Comparison of ENCODE assay signal across 20 cellular contexts in genomic region chr20:61256365-61256764, GRCh38. TPM values are rescaled to one million over a fixed set of nuclear protein-coding genes. Genes with fewer than 3 reads are reported as not detected.
DNase-seq lines count a peak whose midpoint lies in the region; ATAC-seq, FAIRE-seq and TF ChIP-seq lines count a peak whose summit lies in the region.
"Had no signal": no experiment of that assay in that cellular context is flagged by ENCODE, and none has a peak within 500 bp of the region (broad histone marks: within the 10 kb centered on the region; RNA-seq: fewer than 3 reads in every experiment).

No MANE protein-coding gene starts in this region.

- intact Hi-C loops in HepG2 (cut with micrococcal nuclease; ENCODE audit: unreplicated experiment) (no loop called here), right lobe of liver (cut with DNase I) (no loop called here)

- CTCF ChIA-PET in HepG2 (lab: Yijun Ruan, JAX; ENCODE audit: low intra/inter-chr PET ratio, low total read pairs) = no interaction called here

- H3F3A ChIP-seq in Loucy (ENCODE audit: low read depth) = no peaks in the 10 kb centered on the region

- no peak for TF ChIP-seq POLR2A in HepG2 (IDR thresholded peaks at IDR 0.05; ENCODE audit: insufficient read depth in 1 of 2, low read depth in 2 of 2, low read length in 2 of 2)
- TF ChIP-seq POLR2A in right lobe of liver (IDR thresholded peaks at IDR 0.05) = no peak

- no peaks in the 10 kb centered on the region for H3K9me3 Mint-ChIP-seq in effector memory CD8-positive, alpha-beta T cell
- H3K9me3 Mint-ChIP-seq: CD4-positive, alpha-beta T cell; GM23338 had no signal

- BruUV-seq in HepG2 (replicated peaks; lab: Mats Ljungman, UMichigan) = no TSS peak

- H3K4me1 ChIP-seq in HepG2 (ENCODE audit: insufficient read depth, low read length) (no peaks in the 10 kb centered on the region), right lobe of liver (peaks cover 0 to 11% (median 0%) of the 10 kb centered on the region in 4 donors), Loucy (ENCODE audit: insufficient read depth, low read length, poor library complexity, severe bottlenecking) (peaks cover 10% of the 10 kb centered on the region), keratinocyte (ENCODE audit: control insufficient read depth, extremely low read depth, insufficient read depth, low read length) (peaks cover 30% of the 10 kb centered on the region)

- H3K9me1 ChIP-seq in keratinocyte (ENCODE audit: control insufficient read depth, extremely low read depth, insufficient read depth, low read length) = no peaks in the 10 kb centered on the region

- no peak overlapping the region for H3K9ac ChIP-seq in HepG2 (ENCODE audit: insufficient read depth, low read depth, low read length)
- peak overlapping the region; percentile 2 for H3K9ac ChIP-seq in Loucy (ENCODE audit: low read depth, low read length, poor library complexity, severe bottlenecking)
- H3K9ac ChIP-seq in keratinocyte (ENCODE audit: control insufficient read depth, extremely low read depth, insufficient read depth, low read length) = no peak overlapping the region

- no peaks in the 10 kb centered on the region for H3K79me2 ChIP-seq in HepG2 (ENCODE audit: insufficient read depth, low read length)
- no peaks in the 10 kb centered on the region for H3K79me2 ChIP-seq in Loucy (ENCODE audit: insufficient read depth, low read length)
- H3K79me2 ChIP-seq in keratinocyte (ENCODE audit: control insufficient read depth, insufficient read depth, low read length) = peaks cover 37% of the 10 kb centered on the region

- peaks cover 14 to 51% of the 10 kb centered on the region in 2 experiments for H3K27me3 ChIP-seq in HepG2 (ENCODE audit: control insufficient read depth in 1 of 2, insufficient read depth in 2 of 2, low read length in 2 of 2)
- no peaks in the 10 kb centered on the region for H3K27me3 ChIP-seq in right lobe of liver
- H3K27me3 ChIP-seq in Loucy (ENCODE audit: insufficient read depth, low read length, poor library complexity, severe bottlenecking) = no peaks in the 10 kb centered on the region
- H3K27me3 ChIP-seq in keratinocyte (ENCODE audit: control insufficient read depth, extremely low read depth, insufficient read depth, low read length) = peaks cover 3% of the 10 kb centered on the region

- ATAC-seq in HepG2 (peak; percentile 14; the same call in 1 of the 3 replicates), right lobe of liver (no peak)
- no peak for ATAC-seq in effector memory CD8-positive, alpha-beta T cell (replicated peaks)
- ATAC-seq: GM23338 had no signal

- H2AFZ ChIP-seq in HepG2 (ENCODE audit: low read length) (no peak overlapping the region), Loucy (ENCODE audit: low read length) (peak overlapping the region; percentile 84), keratinocyte (ENCODE audit: control insufficient read depth, low read length) (no peak overlapping the region)
- H2AFZ ChIP-seq: GM23338 had no signal

- TF ChIP-seq RAD21 in HepG2 (CRISPR knock-in tag; IDR thresholded peaks at IDR 0.05) = no peak

- in situ Hi-C loops in HepG2 (cut with HindIII; ENCODE audit: extremely low pct_ligation_motif_present, low pct_unique_long_range_greater_than_20kb) = no loop called here

- dilution Hi-C loops in keratinocyte (cut with MboI; ENCODE audit: extremely low pct_ligation_motif_present, low sequenced_read_pairs) = no loop called here

- TF ChIP-seq EP300 in HepG2 (IDR thresholded peaks at IDR 0.05; ENCODE audit: low read depth in 2 of 2, low read length in 2 of 2) = no peak
- TF ChIP-seq EP300 in HepG2 (CRISPR knock-in tag; IDR thresholded peaks at IDR 0.05; ENCODE audit: borderline replicate concordance) = no peak

- WGBS in HepG2 (ENCODE audit: low lambda C conversion rate) = 22% methylated on average over 5 of the region's 9 CpGs
- WGBS in right lobe of liver (ENCODE audit: insufficient coverage, low coverage, low lambda C conversion rate, missing lambda C conversion rate) = 83% methylated on average over 2 of the region's 9 CpGs

- no peak for TF ChIP-seq CTCF in HepG2 (CRISPR knock-in tag; IDR thresholded peaks at IDR 0.05)
- TF ChIP-seq CTCF in right lobe of liver (IDR thresholded peaks at IDR 0.05) = no peak
- no peak for TF ChIP-seq CTCF in Loucy (conservative IDR thresholded peaks at IDR 0.05; ENCODE audit: low read length)
- TF ChIP-seq CTCF in keratinocyte (optimal IDR thresholded peaks at IDR 0.05 in 1 of 3, IDR thresholded peaks at IDR 0.05 in 1 of 3, conservative IDR thresholded peaks at IDR 0.05 in 1 of 3; ENCODE audit: extremely low read depth in 1 of 3, insufficient read depth in 2 of 3, low read length in 3 of 3) = no peak

- no peak for DNase-seq in HepG2 (ENCODE audit: low spot score)
- DNase-seq in right lobe of liver = no peak
- no peak for DNase-seq in keratinocyte (ENCODE audit: low read depth, low spot score)
- no peak for DNase-seq in superior temporal gyrus (ENCODE audit: extremely low spot score)
- DNase-seq in OCI-M2 (lab: John Stamatoyannopoulos, UW; ENCODE audit: unreplicated experiment) = no peak
- DNase-seq in effector memory CD8-positive, alpha-beta T cell = no peak
- no peak for DNase-seq in SKM-1 (lab: John Stamatoyannopoulos, UW; ENCODE audit: unreplicated experiment)
- DNase-seq: 8988T; AML-193; C1 segment of cervical spinal cord; Calu3; CD4-positive, alpha-beta T cell; DMS 273 treated with DMSO at 0.1 percent for 48 hours; EL; H9 had no signal

- H3K4me3 ChIP-seq in HepG2 (replicated peaks in 1 of 3; ENCODE audit: insufficient read depth in 1 of 3, low read depth in 2 of 3, low read length in 3 of 3) = no peak overlapping the region
- no peak overlapping the region for H3K4me3 ChIP-seq in right lobe of liver
- H3K4me3 ChIP-seq in Loucy (ENCODE audit: low read length, poor library complexity, severe bottlenecking) = no peak overlapping the region
- no peak overlapping the region for H3K4me3 ChIP-seq in keratinocyte (ENCODE audit: control insufficient read depth in 2 of 3, extremely low read depth in 1 of 3, insufficient read depth in 2 of 3, low read depth in 1 of 3, low read length in 3 of 3)
- H3K4me3 ChIP-seq: GM23338 had no signal

- no peak overlapping the region for H3K27ac Mint-ChIP-seq in effector memory CD8-positive, alpha-beta T cell
- H3K27ac Mint-ChIP-seq: CD4-positive, alpha-beta T cell; GM23338; H9 had no signal

- H3K4me2 ChIP-seq in HepG2 (ENCODE audit: low read depth, low read length) (no peak overlapping the region), Loucy (ENCODE audit: low read depth, low read length, poor library complexity, severe bottlenecking) (peak overlapping the region; percentile 42), keratinocyte (ENCODE audit: control insufficient read depth, extremely low read depth, insufficient read depth, low read depth, low read length) (peak overlapping the region; percentile 83)
- H3K4me2 ChIP-seq: GM23338 had no signal

- FAIRE-seq in HepG2 (lab: Jason Lieb, UNC) (no peak), keratinocyte (lab: Jason Lieb, UNC) (peak; percentile 34)
- FAIRE-seq: G401.6, GM12891 had no signal

- H3K36me3 Mint-ChIP-seq in effector memory CD8-positive, alpha-beta T cell (ENCODE audit: insufficient read depth) = no peaks in the 10 kb centered on the region

- no peaks in the 10 kb centered on the region for H3K9me3 ChIP-seq in HepG2 (ENCODE audit: low read length)
- no peaks in the 10 kb centered on the region for H3K9me3 ChIP-seq in right lobe of liver
- H3K9me3 ChIP-seq in Loucy (ENCODE audit: insufficient read depth, low read depth, low read length) = no peaks in the 10 kb centered on the region
- H3K9me3 ChIP-seq in keratinocyte (ENCODE audit: control insufficient read depth, low read depth, low read length) = no peaks in the 10 kb centered on the region

- H3K27ac ChIP-seq in HepG2 (ENCODE audit: extremely low read length, insufficient read depth, low read length) (no peak overlapping the region), right lobe of liver (no peak overlapping the region), keratinocyte (ENCODE audit: control insufficient read depth, insufficient read depth, low read length) (no peak overlapping the region)

- no peak overlapping the region for H3K4me3 Mint-ChIP-seq in effector memory CD8-positive, alpha-beta T cell
- H3K4me3 Mint-ChIP-seq: CD4-positive, alpha-beta T cell; GM23338; H9 had no signal

- peaks cover 38 to 65% of the 10 kb centered on the region in 2 donors for H3K27me3 Mint-ChIP-seq in effector memory CD8-positive, alpha-beta T cell

- H3K9me2 ChIP-seq in Loucy (replicated peaks; ENCODE audit: low read depth, low read length) = no peaks in the 10 kb centered on the region

- no peaks in the 10 kb centered on the region for H3K36me3 ChIP-seq in HepG2 (replicated peaks in 1 of 2; ENCODE audit: control insufficient read depth in 1 of 2, insufficient read depth in 2 of 2, low read length in 2 of 2)
- H3K36me3 ChIP-seq in right lobe of liver = no peaks in the 10 kb centered on the region
- no peaks in the 10 kb centered on the region for H3K36me3 ChIP-seq in Loucy (ENCODE audit: insufficient read depth, low read length)
- H3K36me3 ChIP-seq in keratinocyte (ENCODE audit: control insufficient read depth in 2 of 2, extremely low read depth in 1 of 2, insufficient read depth in 2 of 2, low read length in 2 of 2) = peaks cover 11 to 33% of the 10 kb centered on the region in 2 experiments

- peaks cover 0 to 1% of the 10 kb centered on the region in 2 donors for H3K4me1 Mint-ChIP-seq in effector memory CD8-positive, alpha-beta T cell (ENCODE audit: low read depth in 2 of 2)

- POLR2A ChIA-PET in HepG2 (lab: Yijun Ruan, JAX) = no interaction called here

- no peaks in the 10 kb centered on the region; the same call in 1 of the 2 replicates for H4K20me1 ChIP-seq in HepG2 (ENCODE audit: insufficient read depth, low read length)
- no peaks in the 10 kb centered on the region for H4K20me1 ChIP-seq in Loucy (ENCODE audit: insufficient read depth, low read length, poor library complexity, severe bottlenecking)
- peaks cover 15% of the 10 kb centered on the region for H4K20me1 ChIP-seq in keratinocyte (ENCODE audit: control insufficient read depth, extremely low read depth, insufficient read depth, low read length)

RNA-seq across cellular contexts. Expression of gene CDH4, which starts 4.3 kb away (rescaled TPM):
- total RNA-seq in HepG2 (2016; rRNA removed; fragmentation: Illumina TruSeq; extraction: Trizol) (not detected in 2 replicates), right lobe of liver (under 1 TPM in 3 of 6 experiments, not detected in 3; 0.02 to 0.14 (median 0.09) TPM)
- total RNA-seq in HepG2 (2016; cell fraction: cytosol; rRNA removed; fragmentation: Illumina TruSeq; extraction: Trizol; ENCODE audit: low read depth) = not detected in 2 replicates
- not detected in 2 replicates for total RNA-seq in HepG2 (2016; cell fraction: insoluble cytoplasmic fraction; rRNA removed; fragmentation: Illumina TruSeq; extraction: Trizol)
- not detected in 2 replicates for total RNA-seq in HepG2 (2016; cell fraction: membrane; rRNA removed; fragmentation: Illumina TruSeq; extraction: Trizol)
- total RNA-seq in HepG2 (2016; cell fraction: nucleus; rRNA removed; fragmentation: Illumina TruSeq; extraction: Trizol) = not detected in 2 replicates
- polyA plus RNA-seq in HepG2 (2011; rRNA removed) (not detected in 2 replicates), keratinocyte (1.1 to 7.9 TPM (median 2.2 TPM) in 3 replicates)
- polyA plus RNA-seq in HepG2 (2011; cell fraction: cytosol; rRNA removed) = not detected in 2 replicates
- polyA plus RNA-seq in HepG2 (2011; cell fraction: nucleus; rRNA removed) = not detected in 2 replicates
- 0.56 and 0.76 TPM in 2 replicates for polyA plus RNA-seq in HepG2 (2012)
- polyA plus RNA-seq in HepG2 (2016; cell fraction: cytosol; fragmentation: Illumina TruSeq; extraction: Trizol; ENCODE audit: low read depth) = not detected in 2 replicates
- polyA plus RNA-seq in HepG2 (2016; cell fraction: insoluble cytoplasmic fraction; fragmentation: Illumina TruSeq; extraction: Trizol; ENCODE audit: low read depth) = not detected in 2 replicates
- polyA plus RNA-seq in HepG2 (2016; cell fraction: membrane; fragmentation: Illumina TruSeq; extraction: Trizol; ENCODE audit: low read depth) = not detected in 2 replicates
- polyA plus RNA-seq in HepG2 (2016; cell fraction: nucleus; fragmentation: Illumina TruSeq; extraction: Trizol; ENCODE audit: insufficient read depth, low read depth) = not detected in 2 replicates
- polyA minus RNA-seq in HepG2 (2011; rRNA and poly(A)+ RNA removed; ENCODE audit: low replicate concordance) = not detected in 2 replicates
- not detected in 2 replicates for polyA minus RNA-seq in HepG2 (2011; cell fraction: cytosol; rRNA and poly(A)+ RNA removed)
- not detected in 2 replicates for polyA minus RNA-seq in HepG2 (2011; cell fraction: nucleus; rRNA and poly(A)+ RNA removed)
- polyA plus RNA-seq in keratinocyte (2011; ENCODE audit: low read depth) = 3.1 TPM
- 1.4 and 2.8 TPM in 2 replicates for polyA plus RNA-seq in keratinocyte (2011; cell fraction: cytosol; rRNA removed)
- polyA plus RNA-seq in keratinocyte (2011; cell fraction: nucleus; rRNA removed) = 6.6 and 8.1 TPM in 2 replicates
- 6.3 and 12.5 TPM in 2 replicates for polyA plus RNA-seq in keratinocyte (2012; ENCODE audit: low replicate concordance)
- 4.2 to 41.0 TPM (median 7.3 TPM) in 3 replicates for polyA minus RNA-seq in keratinocyte
- polyA minus RNA-seq in keratinocyte (2011; cell fraction: cytosol; rRNA and poly(A)+ RNA removed) = 7.7 TPM
- 13.7 and 16.7 TPM in 2 replicates for polyA minus RNA-seq in keratinocyte (2011; cell fraction: nucleus; rRNA and poly(A)+ RNA removed)
- total RNA-seq: Calu3, HT-29 had no signal
